In the genomic region with DNA sequence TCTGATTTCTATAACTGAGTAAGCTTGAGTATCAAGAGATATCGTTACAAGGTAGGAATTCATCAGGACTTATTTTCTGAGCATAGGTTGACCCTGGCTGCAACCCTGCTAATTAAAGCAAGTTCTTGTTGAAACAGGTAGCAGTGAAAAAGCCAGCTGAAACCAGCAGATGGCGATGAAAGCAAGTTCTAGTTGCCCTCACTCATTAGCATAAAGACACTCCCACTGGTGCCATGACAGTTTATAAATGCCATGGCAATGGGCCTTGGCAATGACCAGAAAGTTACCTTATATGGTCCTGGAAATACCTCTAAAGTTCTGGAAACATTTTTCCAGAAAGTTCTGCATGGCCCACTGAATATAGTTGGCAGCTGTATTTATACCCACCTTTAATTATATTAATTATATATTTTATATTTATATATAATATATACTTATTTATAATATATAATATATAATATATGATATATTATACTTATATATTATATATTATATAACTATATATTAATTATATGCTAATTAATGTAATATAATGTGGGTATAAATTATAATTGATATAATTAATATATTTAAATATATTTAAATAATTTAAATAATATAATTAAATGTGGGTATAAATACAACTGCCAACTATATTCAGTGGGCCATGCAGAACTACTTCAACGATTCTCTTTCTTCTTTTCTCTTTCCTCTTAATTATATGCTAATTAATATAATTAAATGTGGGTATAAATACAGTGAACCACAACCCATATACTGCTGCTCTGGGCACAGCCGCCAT, we compare ENCODE assay signal across 8 cellular contexts.
A peak's percentile ranks its signal among the peaks of the same experiment; 100 is the strongest.
DNase-seq lines count a peak whose midpoint lies in the region; ATAC-seq lines count a peak whose summit lies in the region.

No MANE protein-coding gene starts in this region.

- peak; percentile 66 for DNase-seq in NCI-H146 (lab: John Stamatoyannopoulos, UW)
- no peak for DNase-seq in NCI-H146 treated with DMSO at 0.1 percent for 48 hours (lab: John Stamatoyannopoulos, UW; ENCODE audit: unreplicated experiment)
- peak; percentile 45 for DNase-seq in NCI-H1105 treated with DMSO at 0.1 percent for 48 hours (lab: John Stamatoyannopoulos, UW)
- peak; percentile 57 for DNase-seq in astrocyte of the hippocampus (ENCODE audit: low read depth, low spot score)
- peak; percentile 3 for DNase-seq in non-pigmented ciliary epithelial cell (ENCODE audit: low read depth)
- DNase-seq in activated CD4-positive, CD25-positive, alpha-beta regulatory T cell (lab: John Stamatoyannopoulos, UW), result no peak
- no peak for DNase-seq in G401 (ENCODE audit: low spot score)

- ATAC-seq in HG02623 (IDR thresholded peaks at IDR 0.05; ENCODE audit: unreplicated experiment), result peak; percentile 76

- in situ Hi-C loops in G401 (cut with HindIII; ENCODE audit: low sequenced_read_pairs), result no loop called here

Comparison
In these comparisons a context has a peak if more than half of its experiments do, and no peak if none do; other contexts are left out.
1. DNase-seq: peak in NCI-H146 (single experiment), NCI-H1105 treated with DMSO at 0.1 percent for 48 hours (single experiment), astrocyte of the hippocampus (single experiment) and non-pigmented ciliary epithelial cell (single experiment); none in NCI-H146 treated with DMSO at 0.1 percent for 48 hours (single experiment), activated CD4-positive, CD25-positive, alpha-beta regulatory T cell (0 of 4) and G401 (single experiment).